Comparison of ENCODE assay signal across 1 cellular context in genomic region chr2:121283670-121284245, GRCh38.
TF ChIP-seq lines count a peak whose summit lies in the region.

No MANE protein-coding gene starts in this region.

TF ChIP-seq in HEK293, 187 proteins besides CTCF, POLR2A, EP300 and RAD21 (continued from another document):
- TF ChIP-seq, protein P1, sequence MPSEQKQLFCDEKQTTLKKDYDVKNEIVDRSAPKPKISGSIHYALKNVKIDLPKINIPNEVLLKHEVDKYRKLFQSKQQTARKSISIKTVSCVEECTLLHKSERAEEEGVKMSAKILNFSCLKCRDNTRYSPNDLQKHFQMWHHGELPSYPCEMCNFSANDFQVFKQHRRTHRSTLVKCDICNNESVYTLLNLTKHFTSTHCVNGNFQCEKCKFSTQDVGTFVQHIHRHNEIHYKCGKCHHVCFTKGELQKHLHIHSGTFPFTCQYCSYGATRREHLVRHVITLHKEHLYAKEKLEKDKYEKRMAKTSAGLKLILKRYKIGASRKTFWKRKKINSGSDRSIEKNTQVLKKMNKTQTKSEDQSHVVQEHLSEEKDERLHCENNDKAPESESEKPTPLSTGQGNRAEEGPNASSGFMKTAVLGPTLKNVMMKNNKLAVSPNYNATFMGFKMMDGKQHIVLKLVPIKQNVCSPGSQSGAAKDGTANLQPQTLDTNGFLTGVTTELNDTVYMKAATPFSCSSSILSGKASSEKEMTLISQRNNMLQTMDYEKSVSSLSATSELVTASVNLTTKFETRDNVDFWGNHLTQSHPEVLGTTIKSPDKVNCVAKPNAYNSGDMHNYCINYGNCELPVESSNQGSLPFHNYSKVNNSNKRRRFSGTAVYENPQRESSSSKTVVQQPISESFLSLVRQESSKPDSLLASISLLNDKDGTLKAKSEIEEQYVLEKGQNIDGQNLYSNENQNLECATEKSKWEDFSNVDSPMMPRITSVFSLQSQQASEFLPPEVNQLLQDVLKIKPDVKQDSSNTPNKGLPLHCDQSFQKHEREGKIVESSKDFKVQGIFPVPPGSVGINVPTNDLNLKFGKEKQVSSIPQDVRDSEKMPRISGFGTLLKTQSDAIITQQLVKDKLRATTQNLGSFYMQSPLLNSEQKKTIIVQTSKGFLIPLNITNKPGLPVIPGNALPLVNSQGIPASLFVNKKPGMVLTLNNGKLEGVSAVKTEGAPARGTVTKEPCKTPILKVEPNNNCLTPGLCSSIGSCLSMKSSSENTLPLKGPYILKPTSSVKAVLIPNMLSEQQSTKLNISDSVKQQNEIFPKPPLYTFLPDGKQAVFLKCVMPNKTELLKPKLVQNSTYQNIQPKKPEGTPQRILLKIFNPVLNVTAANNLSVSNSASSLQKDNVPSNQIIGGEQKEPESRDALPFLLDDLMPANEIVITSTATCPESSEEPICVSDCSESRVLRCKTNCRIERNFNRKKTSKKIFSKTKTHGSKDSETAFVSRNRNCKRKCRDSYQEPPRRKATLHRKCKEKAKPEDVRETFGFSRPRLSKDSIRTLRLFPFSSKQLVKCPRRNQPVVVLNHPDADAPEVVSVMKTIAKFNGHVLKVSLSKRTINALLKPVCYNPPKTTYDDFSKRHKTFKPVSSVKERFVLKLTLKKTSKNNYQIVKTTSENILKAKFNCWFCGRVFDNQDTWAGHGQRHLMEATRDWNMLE (tag by site-specific recombination; conservative IDR thresholded peaks at IDR 0.05; ENCODE audit: low read depth) = no peak
- no peak for TF ChIP-seq IKZF3 (tag by site-specific recombination; IDR thresholded peaks at IDR 0.05)
- TF ChIP-seq ZNF394 (tag by site-specific recombination; IDR thresholded peaks at IDR 0.05; ENCODE audit: borderline replicate concordance) = no peak
- TF ChIP-seq ZNF707 (tag by site-specific recombination; IDR thresholded peaks at IDR 0.05) = no peak
